14 cellular contexts compared by ENCODE assay signal in genomic region chr1:100516854-100517253, GRCh38. TPM values are rescaled to one million over a fixed set of nuclear protein-coding genes. Genes with fewer than 3 reads are reported as not detected.
"Had no signal": no experiment of that assay in that cellular context is flagged by ENCODE, and none has a peak within 500 bp of the region (broad histone marks: within the 10 kb centered on the region; RNA-seq: fewer than 3 reads in every experiment).

No MANE protein-coding gene starts in this region.

- DNase-seq: activated CD4-positive, alpha-beta memory T cell treated with anti-CD3 and anti-CD28 coated beads for 36 hours; activated CD4-positive, CD25-positive, alpha-beta regulatory T cell treated with anti-CD3 and anti-CD28 coated beads, Interleukin-2, amount 50 U/mL, for 72 hours; activated CD8-positive, alpha-beta memory T cell treated with anti-CD3 and anti-CD28 coated beads, Interleukin-2, amount 50 U/mL, for 48 hours; activated naive CD4-positive, alpha-beta T cell treated with anti-CD3 and anti-CD28 coated beads, Interleukin-2, amount 50 U/mL, for 16 hours; anterior cingulate cortex; cerebellar nuclear complex; hippocampal formation; T-helper 9 cell had no signal

- H2AFZ ChIP-seq: parathyroid adenoma had no signal

- H3K4me3 Mint-ChIP-seq: activated CD4-positive, alpha-beta memory T cell treated with anti-CD3 and anti-CD28 coated beads for 36 hours; dendritic cell treated with granulocyte-macrophage colony-stimulating factor and Interleukin-4, amounts not matched to agents 40 ng/mL and 50 ng/mL, for 4 days had no signal

- H3K9me3 Mint-ChIP-seq: activated CD4-positive, alpha-beta memory T cell treated with anti-CD3 and anti-CD28 coated beads for 36 hours; dendritic cell treated with granulocyte-macrophage colony-stimulating factor and Interleukin-4, amounts not matched to agents 40 ng/mL and 50 ng/mL, for 4 days had no signal

- H3K4me1 ChIP-seq: parathyroid adenoma, tibial nerve had no signal

- H3K9ac ChIP-seq: parathyroid adenoma had no signal

- H3K4me3 ChIP-seq: skin epidermis, tibial nerve had no signal

- H3K79me2 ChIP-seq: parathyroid adenoma had no signal

- H3K27ac Mint-ChIP-seq: activated CD4-positive, alpha-beta memory T cell treated with anti-CD3 and anti-CD28 coated beads for 36 hours; dendritic cell treated with granulocyte-macrophage colony-stimulating factor and Interleukin-4, amounts not matched to agents 40 ng/mL and 50 ng/mL, for 4 days had no signal

- H3K27me3 ChIP-seq: tibial nerve had no signal

- H3K9me3 ChIP-seq: tibial nerve had no signal

- H3K27me3 Mint-ChIP-seq: activated CD4-positive, alpha-beta memory T cell treated with anti-CD3 and anti-CD28 coated beads for 36 hours; dendritic cell treated with granulocyte-macrophage colony-stimulating factor and Interleukin-4, amounts not matched to agents 40 ng/mL and 50 ng/mL, for 4 days had no signal

- H3K27ac ChIP-seq: parathyroid adenoma, skin epidermis, tibial nerve had no signal

RNA-seq across cellular contexts. Expression of gene GPR88, which starts 21.1 kb away (rescaled TPM):
- total RNA-seq: activated CD4-positive, alpha-beta memory T cell treated with anti-CD3 and anti-CD28 coated beads for 36 hours; epithelial cell of proximal tubule; lower leg skin had no signal
